ENCODE assay signal across 1 cellular context in the genomic region with DNA sequence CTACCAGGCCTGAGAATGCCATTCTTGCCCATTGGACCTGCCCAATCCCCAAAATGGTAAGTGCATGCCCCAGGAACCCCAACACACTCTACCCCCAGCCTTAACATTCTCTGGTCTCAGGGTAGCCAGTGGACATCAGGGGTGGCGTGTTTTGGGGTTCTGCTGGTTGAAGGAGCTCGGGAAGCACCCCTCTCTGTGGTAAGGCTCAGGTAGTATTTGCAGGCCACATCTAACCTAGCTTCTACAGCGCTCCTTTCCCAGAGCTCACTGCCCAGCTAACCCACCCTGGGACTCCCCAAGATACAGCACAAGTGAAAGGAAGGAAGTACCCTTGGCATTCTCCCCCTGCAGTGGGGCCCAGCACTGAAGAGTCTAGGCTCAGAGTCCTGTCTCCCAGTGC.
TF ChIP-seq lines count a peak whose summit lies in the region.

No MANE protein-coding gene starts in this region.

TF ChIP-seq in IMR-90, 13 proteins besides CTCF, POLR2A, EP300 and RAD21 (continued from another document):
- TF ChIP-seq, protein P1, sequence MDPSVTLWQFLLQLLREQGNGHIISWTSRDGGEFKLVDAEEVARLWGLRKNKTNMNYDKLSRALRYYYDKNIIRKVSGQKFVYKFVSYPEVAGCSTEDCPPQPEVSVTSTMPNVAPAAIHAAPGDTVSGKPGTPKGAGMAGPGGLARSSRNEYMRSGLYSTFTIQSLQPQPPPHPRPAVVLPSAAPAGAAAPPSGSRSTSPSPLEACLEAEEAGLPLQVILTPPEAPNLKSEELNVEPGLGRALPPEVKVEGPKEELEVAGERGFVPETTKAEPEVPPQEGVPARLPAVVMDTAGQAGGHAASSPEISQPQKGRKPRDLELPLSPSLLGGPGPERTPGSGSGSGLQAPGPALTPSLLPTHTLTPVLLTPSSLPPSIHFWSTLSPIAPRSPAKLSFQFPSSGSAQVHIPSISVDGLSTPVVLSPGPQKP (IDR thresholded peaks at IDR 0.05; ENCODE audit: borderline replicate concordance, low read depth, low read length) = no peak
- TF ChIP-seq MAZ (IDR thresholded peaks at IDR 0.05; ENCODE audit: borderline replicate concordance, low read depth, low read length) = no peak
- TF ChIP-seq CEBPB (IDR thresholded peaks at IDR 0.05; ENCODE audit: low read depth, low read length) = no peak
- no peak for TF ChIP-seq MAFK (IDR thresholded peaks at IDR 0.05; ENCODE audit: low read depth, low read length)
- TF ChIP-seq MXI1 (IDR thresholded peaks at IDR 0.05; ENCODE audit: borderline replicate concordance, low read depth, low read length) = no peak
- TF ChIP-seq CHD1 (IDR thresholded peaks at IDR 0.05; ENCODE audit: low read depth, low read length) = no peak
